8 cellular contexts compared by ENCODE assay signal in genomic region chr1:6602669-6603423, GRCh38. TPM values are rescaled to one million over a fixed set of nuclear protein-coding genes. Genes with fewer than 3 reads are reported as not detected.
A peak's percentile ranks its signal among the peaks of the same experiment; 100 is the strongest.
DNase-seq lines count a peak whose midpoint lies in the region; ATAC-seq, FAIRE-seq and TF ChIP-seq lines count a peak whose summit lies in the region.

TSS of gene KLHL21 (minus strand) at chr1:6602869. CDS start at chr1:6602817, 52 bp downstream.

- H3K79me2 ChIP-seq in H1 (ENCODE audit: control insufficient read depth in 1 of 2, insufficient read depth in 2 of 2, low read length in 2 of 2) (peaks cover 22 to 41% of the 10 kb centered on the region in 2 experiments; a peak in 3 of 4 replicates), mesendoderm (ENCODE audit: control insufficient read depth, insufficient read depth, low read length) (peaks cover 35% of the 10 kb centered on the region)

- peak within 1 kb of the TSS; percentile 25; the same call in 1 of the 2 replicates for H2AFZ ChIP-seq in H1 (ENCODE audit: low read length)

- CTCF ChIA-PET in H1 (lab: Charles Lee; ENCODE audit: partially characterized antibody) = interaction anchor here (1.2 to 3.3 kb wide), 8 partner anchors 7 to 62 kb away, joined by 3 to 16 read pairs (median 5); partner anchors contain the start of gene TAS1R1

- peak within 1 kb of the TSS; percentile 92; the same call in 1 of the 2 replicates for H2BK15ac ChIP-seq in H1 (ENCODE audit: low read length)
- no peak within 1 kb of the TSS for H2BK15ac ChIP-seq in mesendoderm (replicated peaks; ENCODE audit: low read depth)

- TF ChIP-seq EP300 in H1 (IDR thresholded peaks at IDR 0.05; ENCODE audit: borderline replicate concordance in 1 of 2, low read depth in 2 of 2, low read length in 2 of 2) = no peak

- POLR2A ChIA-PET in H1 (lab: Charles Lee; ENCODE audit: partially characterized antibody) = interaction anchor here (0.6 to 10.8 kb wide), 25 partner anchors 7 to 815 kb away, joined by 3 to 196 read pairs (median 4); partner anchors contain the start of genes NOL9, PHF13, TAS1R1 and THAP3

- no peaks in the 10 kb centered on the region for H3K27me3 ChIP-seq in BE2C
- H3K27me3 ChIP-seq in H1 (replicated peaks in 1 of 4; ENCODE audit: control insufficient read depth in 3 of 4, extremely low read depth in 1 of 4, insufficient read depth in 3 of 4, low read length in 3 of 4) = no peaks in the 10 kb centered on the region; a peak in 1 of 7 replicates
- H3K27me3 ChIP-seq in mesendoderm (ENCODE audit: insufficient read depth, low read length, poor library complexity) = no peaks in the 10 kb centered on the region

- peak within 1 kb of the TSS; percentile 94 for H4K91ac ChIP-seq in H1 (replicated peaks; ENCODE audit: insufficient read length, low read length)

- no peak for TF ChIP-seq RAD21 in H1 (IDR thresholded peaks at IDR 0.05 in 1 of 2, conservative IDR thresholded peaks at IDR 0.05 in 1 of 2; ENCODE audit: low read depth in 2 of 2, low read length in 2 of 2)

- H4K8ac ChIP-seq in H1 (ENCODE audit: extremely low read depth, insufficient read depth, low read length) = peak within 1 kb of the TSS; percentile 93
- H4K8ac ChIP-seq in mesendoderm (ENCODE audit: low read depth, low read length) = peak within 1 kb of the TSS; percentile 30

- H3K4ac ChIP-seq in H1 (replicated peaks; ENCODE audit: insufficient read length, low read depth, low read length) (peak within 1 kb of the TSS; percentile 98), mesendoderm (ENCODE audit: low read depth, low read length) (peak within 1 kb of the TSS; percentile 82)

- peak within 1 kb of the TSS; percentile 99 for H2BK12ac ChIP-seq in H1 (ENCODE audit: low read depth, low read length)

- peak in 1 of 2 experiments; percentile 75; a peak in 1 of 3 replicates for TF ChIP-seq POLR2A in H1 (IDR thresholded peaks at IDR 0.05; ENCODE audit: control extremely low read depth in 1 of 2, low read depth in 2 of 2, low read length in 2 of 2)

- peak within 1 kb of the TSS; percentile 93 for H2BK5ac ChIP-seq in H1 (ENCODE audit: low read depth, low read length)
- peak within 1 kb of the TSS; percentile 52 for H2BK5ac ChIP-seq in mesendoderm (ENCODE audit: low read length)

- peak within 1 kb of the TSS; percentile 88; the same call in 1 of the 2 replicates for H2AK5ac ChIP-seq in H1 (ENCODE audit: low read depth, low read length)
- H2AK5ac ChIP-seq in mesendoderm (ENCODE audit: low read length) = no peak within 1 kb of the TSS

- H3K18ac ChIP-seq in H1 (ENCODE audit: extremely low read depth, low read length) (peak within 1 kb of the TSS; percentile 97), mesendoderm (ENCODE audit: low read length) (peak within 1 kb of the TSS; percentile 51)

- no peak within 1 kb of the TSS for H2BK20ac ChIP-seq in H1 (ENCODE audit: low read length)

- H3K14ac ChIP-seq in H1 (ENCODE audit: insufficient read length) = peak within 1 kb of the TSS; percentile 42

- H3K56ac ChIP-seq in H1 (replicated peaks; ENCODE audit: insufficient read length, low read depth, low read length) (peak within 1 kb of the TSS; percentile 82), mesendoderm (ENCODE audit: low read length) (peak within 1 kb of the TSS; percentile 91)

- peak within 1 kb of the TSS; percentile 91 to 94 for H3K4me2 ChIP-seq in H1 (ENCODE audit: insufficient read depth in 1 of 2, low read depth in 2 of 2, low read length in 2 of 2)
- peak within 1 kb of the TSS; percentile 97 for H3K4me2 ChIP-seq in mesendoderm (ENCODE audit: low read length)

- H3K27ac ChIP-seq in H1 (ENCODE audit: low read depth, low read length) (peak within 1 kb of the TSS; percentile 60), mesendoderm (ENCODE audit: low read depth, low read length) (peak within 1 kb of the TSS; percentile 95)

- DNase-seq in BE2C (peak; percentile 89), NOMO-1 (lab: John Stamatoyannopoulos, UW; ENCODE audit: unreplicated experiment in 2 of 2) (peak; percentile 82 to 93), H1 (ENCODE audit: low read depth in 1 of 2, low spot score in 2 of 2) (peak in 1 of 2 experiments; percentile 79), mesendoderm (peak; percentile 91)
- peak; percentile 66 to 87 (median 81) for DNase-seq in activated CD8-positive, alpha-beta memory T cell treated with anti-CD3 and anti-CD28 coated beads for 48 hours (ENCODE audit: low read depth in 2 of 3, low spot score in 2 of 3)
- peak; percentile 71 for DNase-seq in stimulated activated CD8-positive, alpha-beta memory T cell treated with anti-CD3 and anti-CD28 coated beads, Interleukin-15, amount 100 ng/mL, for 1 hour (ENCODE audit: low read depth)

- no peak within 1 kb of the TSS for H2BK120ac ChIP-seq in H1 (replicated peaks; ENCODE audit: low read depth, low read length)
- no peak within 1 kb of the TSS for H2BK120ac ChIP-seq in mesendoderm (ENCODE audit: low read depth, low read length)

- peak within 1 kb of the TSS; percentile 77 to 91 (median 82) for H3K9ac ChIP-seq in H1 (replicated peaks in 1 of 4; ENCODE audit: extremely low read depth in 1 of 4, low read depth in 3 of 4, low read length in 3 of 4)
- H3K9ac ChIP-seq in mesendoderm (ENCODE audit: low read length) = peak within 1 kb of the TSS; percentile 74

- peaks cover 17 to 25% of the 10 kb centered on the region in 2 experiments for H4K20me1 ChIP-seq in H1 (replicated peaks in 1 of 2; ENCODE audit: control insufficient read depth in 1 of 2, insufficient read depth in 2 of 2, low read length in 2 of 2)

- H3K4me3 ChIP-seq in BE2C (ENCODE audit: low read depth, low read length) (peak within 1 kb of the TSS; percentile 81), H1 (ENCODE audit: extremely low read depth in 1 of 4, insufficient read depth in 2 of 4, low read depth in 3 of 4, low read length in 4 of 4) (peak within 1 kb of the TSS; percentile 75 to 92 (median 86)), mesendoderm (ENCODE audit: low read length) (peak within 1 kb of the TSS; percentile 46)

- peak; percentile 42 for ATAC-seq in GM19043 (IDR thresholded peaks at IDR 0.05; ENCODE audit: low read depth, unreplicated experiment)
- peak; percentile 55 for ATAC-seq in HG03354 (IDR thresholded peaks at IDR 0.05; ENCODE audit: poor library complexity, severe bottlenecking, unreplicated experiment)

- H3K23me2 ChIP-seq in H1 (ENCODE audit: low read depth, low read length) = peaks cover 18% of the 10 kb centered on the region

- TF ChIP-seq CTCF in BE2C (IDR thresholded peaks at IDR 0.05; ENCODE audit: low read depth, low read length) = no peak
- TF ChIP-seq CTCF in H1 (IDR thresholded peaks at IDR 0.05; ENCODE audit: control extremely low read depth in 1 of 3, insufficient read depth in 1 of 3, low read depth in 1 of 3, low read length in 3 of 3) = peak in 1 of 3 experiments; percentile 0; a peak in 1 of 4 replicates

- FAIRE-seq in H1 (lab: Jason Lieb, UNC) = no peak

- H3K4me1 ChIP-seq in BE2C = no peaks in the 10 kb centered on the region; the same call in 1 of the 2 replicates
- peaks cover 2 to 13% (median 9%) of the 10 kb centered on the region in 4 experiments for H3K4me1 ChIP-seq in H1 (replicated peaks in 1 of 4; ENCODE audit: control insufficient read depth in 3 of 4, insufficient read depth in 4 of 4, low read length in 3 of 4)
- H3K4me1 ChIP-seq in mesendoderm (ENCODE audit: control insufficient read depth, low read depth, low read length) = peaks cover 8% of the 10 kb centered on the region

- 1% methylated on average over 44 of the region's 91 CpGs; no CpG with 5 or more reads in 1 of the 2 experiments for WGBS in H1 (ENCODE audit: extremely low coverage in 1 of 2, insufficient coverage in 1 of 2, insufficient read length in 1 of 2, insufficient replicate concordance in 2 of 2, low coverage in 1 of 2, low lambda C conversion rate in 2 of 2, missing lambda C conversion rate in 1 of 2), 2 experiments
- no CpG with 5 or more reads among the region's 91 CpGs for WGBS in mesendoderm (ENCODE audit: extremely low coverage, insufficient coverage, low lambda C conversion rate)

- H4K5ac ChIP-seq in H1 (ENCODE audit: insufficient read length, low read depth, low read length) = peak within 1 kb of the TSS; percentile 63
- peak within 1 kb of the TSS; percentile 66 for H4K5ac ChIP-seq in mesendoderm (ENCODE audit: low read length)

- no peak within 1 kb of the TSS for H3K23ac ChIP-seq in H1 (ENCODE audit: insufficient read length)
- peak within 1 kb of the TSS; percentile 100 for H3K23ac ChIP-seq in mesendoderm (ENCODE audit: low read length)

- H3K9me3 ChIP-seq in BE2C = no peaks in the 10 kb centered on the region
- H3K9me3 ChIP-seq in H1 (ENCODE audit: insufficient read depth in 2 of 2, low read depth in 1 of 2, low read length in 1 of 2) = no peaks in the 10 kb centered on the region

- H3K36me3 ChIP-seq in BE2C (peaks cover 5% of the 10 kb centered on the region), H1 (ENCODE audit: control insufficient read depth in 2 of 4, insufficient read depth in 4 of 4, low read length in 3 of 4) (peaks cover 8 to 10% (median 8%) of the 10 kb centered on the region in 4 experiments; a peak in 7 of 8 replicates), mesendoderm (ENCODE audit: control insufficient read depth, insufficient read depth, low read length) (peaks cover 3% of the 10 kb centered on the region)

- H3K79me1 ChIP-seq in H1 (ENCODE audit: low read depth, low read length) (peaks cover 21% of the 10 kb centered on the region), mesendoderm (ENCODE audit: low read length) (peaks cover 20% of the 10 kb centered on the region)

TF ChIP-seq in H1, 55 proteins besides CTCF, POLR2A, EP300 and RAD21 (continues in another document):
- TF ChIP-seq PHF8 (conservative IDR thresholded peaks at IDR 0.05; ENCODE audit: low read depth, low read length) (peak; percentile 72), SAP30 (IDR thresholded peaks at IDR 0.05; ENCODE audit: insufficient read depth, insufficient replicate concordance, low read length) (no peak), SP1 (IDR thresholded peaks at IDR 0.05; ENCODE audit: low read depth, low read length) (no peak), TBP (IDR thresholded peaks at IDR 0.05; ENCODE audit: low read depth, low read length) (peak; percentile 73; the same call in 1 of the 2 replicates), YY1 (IDR thresholded peaks at IDR 0.05; ENCODE audit: low read depth, low read length) (0 out of 2 replicates have a peak, but pooled peaks have one; percentile 5), KDM4A (IDR thresholded peaks at IDR 0.05; ENCODE audit: low read depth, low read length, severe bottlenecking) (peak; percentile 13)

RNA-seq across cellular contexts. Expression of gene KLHL21, which starts in this region (rescaled TPM):
- polyA plus RNA-seq in BE2C (2012; ENCODE audit: insufficient read depth, insufficient read length, low read depth) = 22.7 TPM
- 22.1 and 22.3 TPM in 2 replicates for total RNA-seq in H1 (2021; fragmentation: NEBNext Ultra II Directional; extraction: Animal tissue kit (Norgen Biotek cat#: 25700))
- 11.9 and 25.4 TPM in 2 replicates for polyA plus RNA-seq in H1 (2011; rRNA removed)
- 13.0 TPM for polyA plus RNA-seq in H1 (2011; cell fraction: cytosol; rRNA removed)
- polyA plus RNA-seq in H1 (2011; cell fraction: nucleus; rRNA removed) = 25.4 TPM
- polyA plus RNA-seq in H1 (2012, experiment 1 of 2) = 13.8 to 19.3 TPM (median 17.5 TPM) in 4 replicates
- 17.9 TPM for polyA plus RNA-seq in H1 (2012, experiment 2 of 2)
- 10.0 TPM for polyA plus RNA-seq in H1 (2013, experiment 1 of 2)
- polyA plus RNA-seq in H1 (2013, experiment 2 of 2) = 8.5 TPM
- polyA minus RNA-seq in H1 (2011; rRNA and poly(A)+ RNA removed) = 20.1 and 27.9 TPM in 2 replicates
- 30.3 TPM for polyA minus RNA-seq in H1 (2011; cell fraction: cytosol; rRNA and poly(A)+ RNA removed)
- polyA minus RNA-seq in H1 (2011; cell fraction: nucleus; rRNA and poly(A)+ RNA removed) = 34.4 TPM
- polyA plus RNA-seq in mesendoderm (2013, experiment 1 of 2) = 11.2 TPM
- polyA plus RNA-seq in mesendoderm (2013, experiment 2 of 2) = 10.9 TPM
